8 cellular contexts compared by ENCODE assay signal in genomic region chr3:104596551-104596950, GRCh38.
DNase-seq lines count a peak whose midpoint lies in the region; ATAC-seq, FAIRE-seq and TF ChIP-seq lines count a peak whose summit lies in the region.

No MANE protein-coding gene starts in this region.

- peaks cover 4% of the 10 kb centered on the region; the same call in 1 of the 2 replicates for H3K4me1 Mint-ChIP-seq in WTC11

- ATAC-seq in HG02798 (IDR thresholded peaks at IDR 0.05; ENCODE audit: poor library complexity, unreplicated experiment) (peak; percentile 97), WTC11 (peak; percentile 90)

- H3K36me3 Mint-ChIP-seq in WTC11 = no peaks in the 10 kb centered on the region

- peak; percentile 37 for DNase-seq in AG10803 (ENCODE audit: low read depth)
- no peak for DNase-seq in GM18507 (ENCODE audit: extremely low spot score, insufficient read length, low read depth)
- DNase-seq in NCI-H146 (lab: John Stamatoyannopoulos, UW) = peak; percentile 93
- DNase-seq in WTC11 (ENCODE audit: low spot score) = no peak
- DNase-seq in kidney glomerular epithelial cell (lab: John Stamatoyannopoulos, UW) = peak; percentile 60
- no peak for DNase-seq in activated gamma-delta T cell treated with Interleukin-2 at 50 U/mL for 16 hours
- DNase-seq in activated gamma-delta T cell (lab: John Stamatoyannopoulos, UW) = no peak

- H3K9me3 Mint-ChIP-seq in WTC11 = no peaks in the 10 kb centered on the region

- no peak overlapping the region for H3K4me3 ChIP-seq in AG10803 (ENCODE audit: low read length)

- no peak overlapping the region for H3K4me3 Mint-ChIP-seq in WTC11

- TF ChIP-seq CTCF in AG10803 (conservative IDR thresholded peaks at IDR 0.05; ENCODE audit: low read length) (peak; percentile 50), WTC11 (IDR thresholded peaks at IDR 0.05) (peak; percentile 32; the same call in 1 of the 2 replicates)

- no peaks in the 10 kb centered on the region for H3K27me3 Mint-ChIP-seq in WTC11 (ENCODE audit: low read depth)

- CTCF ChIA-PET in WTC11 (lab: Charles Lee) = interaction anchor here (0.5 to 1.7 kb wide), 5 partner anchors 30 to 907 kb away, joined by 3 to 11 read pairs (median 3); partner anchors contain the start of gene ALCAM

- POLR2A ChIA-PET in WTC11 (lab: Charles Lee) = interaction anchor here (0.9 kb wide), 1 partner anchor 19 kb away, joined by 3 read pairs; no protein-coding TSS in a partner anchor

- H3K27ac Mint-ChIP-seq in WTC11 = no peak overlapping the region

- peak; percentile 82 for FAIRE-seq in GM18507 (lab: Jason Lieb, UNC)

TF ChIP-seq in WTC11, 78 proteins besides CTCF, POLR2A, EP300 and RAD21:
- no peak for TF ChIP-seq TCF7 (CRISPR knock-in tag; IDR thresholded peaks at IDR 0.05; ENCODE audit: low read depth)
- TF ChIP-seq KAT7 (CRISPR knock-in tag; IDR thresholded peaks at IDR 0.05; ENCODE audit: borderline replicate concordance) = no peak
- TF ChIP-seq, protein P1, sequence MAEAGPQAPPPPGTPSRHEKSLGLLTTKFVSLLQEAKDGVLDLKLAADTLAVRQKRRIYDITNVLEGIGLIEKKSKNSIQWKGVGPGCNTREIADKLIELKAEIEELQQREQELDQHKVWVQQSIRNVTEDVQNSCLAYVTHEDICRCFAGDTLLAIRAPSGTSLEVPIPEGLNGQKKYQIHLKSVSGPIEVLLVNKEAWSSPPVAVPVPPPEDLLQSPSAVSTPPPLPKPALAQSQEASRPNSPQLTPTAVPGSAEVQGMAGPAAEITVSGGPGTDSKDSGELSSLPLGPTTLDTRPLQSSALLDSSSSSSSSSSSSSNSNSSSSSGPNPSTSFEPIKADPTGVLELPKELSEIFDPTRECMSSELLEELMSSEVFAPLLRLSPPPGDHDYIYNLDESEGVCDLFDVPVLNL (CRISPR knock-in tag; IDR thresholded peaks at IDR 0.05; ENCODE audit: borderline replicate concordance, low read depth) = no peak
- no peak for TF ChIP-seq PRDM15 (CRISPR knock-in tag; IDR thresholded peaks at IDR 0.05)
- no peak for TF ChIP-seq SMAD3 (CRISPR knock-in tag; IDR thresholded peaks at IDR 0.05; ENCODE audit: borderline replicate concordance)
- TF ChIP-seq SP1 (CRISPR knock-in tag; conservative IDR thresholded peaks at IDR 0.05) = no peak
- TF ChIP-seq FOXP1 (CRISPR knock-in tag; IDR thresholded peaks at IDR 0.05; ENCODE audit: borderline replicate concordance) = no peak
- no peak for TF ChIP-seq PRRX2 (CRISPR knock-in tag; IDR thresholded peaks at IDR 0.05)
- no peak for TF ChIP-seq AFF4 (CRISPR knock-in tag; IDR thresholded peaks at IDR 0.05; ENCODE audit: borderline replicate concordance)
- TF ChIP-seq, protein P2, sequence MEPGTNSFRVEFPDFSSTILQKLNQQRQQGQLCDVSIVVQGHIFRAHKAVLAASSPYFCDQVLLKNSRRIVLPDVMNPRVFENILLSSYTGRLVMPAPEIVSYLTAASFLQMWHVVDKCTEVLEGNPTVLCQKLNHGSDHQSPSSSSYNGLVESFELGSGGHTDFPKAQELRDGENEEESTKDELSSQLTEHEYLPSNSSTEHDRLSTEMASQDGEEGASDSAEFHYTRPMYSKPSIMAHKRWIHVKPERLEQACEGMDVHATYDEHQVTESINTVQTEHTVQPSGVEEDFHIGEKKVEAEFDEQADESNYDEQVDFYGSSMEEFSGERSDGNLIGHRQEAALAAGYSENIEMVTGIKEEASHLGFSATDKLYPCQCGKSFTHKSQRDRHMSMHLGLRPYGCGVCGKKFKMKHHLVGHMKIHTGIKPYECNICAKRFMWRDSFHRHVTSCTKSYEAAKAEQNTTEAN (CRISPR knock-in tag; IDR thresholded peaks at IDR 0.05) = no peak
- no peak for TF ChIP-seq HMGA2 (CRISPR knock-in tag; IDR thresholded peaks at IDR 0.05)
TF ChIP-seq in WTC11: peak in this region for 0.

Comparison
In these comparisons a context has a peak if more than half of its experiments do, and no peak if none do; other contexts are left out.
1. DNase-seq: peak in AG10803 (single experiment), NCI-H146 (single experiment) and kidney glomerular epithelial cell (single experiment); none in GM18507 (single experiment), WTC11 (single experiment), activated gamma-delta T cell treated with Interleukin-2 at 50 U/mL for 16 hours (single experiment) and activated gamma-delta T cell (single experiment).